Comparison of ENCODE assay signal across 10 cellular contexts in genomic region chr7:107856806-107857540, GRCh38. TPM values are rescaled to one million over a fixed set of nuclear protein-coding genes. Genes with fewer than 3 reads are reported as not detected.
DNase-seq lines count a peak whose midpoint lies in the region; ATAC-seq and TF ChIP-seq lines count a peak whose summit lies in the region.
"Had no signal": no experiment of that assay in that cellular context is flagged by ENCODE, and none has a peak within 500 bp of the region (broad histone marks: within the 10 kb centered on the region; RNA-seq: fewer than 3 reads in every experiment).

No MANE protein-coding gene starts in this region.

- H3K27ac ChIP-seq in vagina, result no peak overlapping the region

- H3K27ac Mint-ChIP-seq in activated naive CD4-positive, alpha-beta T cell treated with anti-CD3 and anti-CD28 coated beads, Interleukin-2, amount 50 U/mL, for 72 hours, result peak overlapping the region; percentile 30 to 38

- no peaks in the 10 kb centered on the region for H3K36me3 ChIP-seq in vagina

- peak; percentile 14 for DNase-seq in activated CD4-positive, alpha-beta T cell treated with anti-CD3 and anti-CD28 coated beads for 48 hours
- no peak for DNase-seq in activated CD4-positive, alpha-beta T cell treated with anti-CD3 and anti-CD28 coated beads for 1 hour
- peak; percentile 11 for DNase-seq in Jurkat, Clone E6-1 (ENCODE audit: low read depth, low spot score)
- DNase-seq in activated naive CD4-positive, alpha-beta T cell treated with anti-CD3 and anti-CD28 coated beads, Interleukin-2, amount 50 U/mL, for 72 hours (ENCODE audit: low spot score in 2 of 2), result peak in 1 of 2 donors; percentile 19
- DNase-seq in renal cortical epithelial cell (ENCODE audit: low read depth), result peak; percentile 35
- DNase-seq in iPS-NIHi11 (ENCODE audit: low spot score), result no peak
- DNase-seq in vagina (ENCODE audit: extremely low spot score in 2 of 2), result no peak
- DNase-seq: right cardiac atrium had no signal

- H3K27me3 ChIP-seq in vagina, result no peaks in the 10 kb centered on the region

- no peak overlapping the region for H3K4me3 ChIP-seq in Jurkat, Clone E6-1 (ENCODE audit: low read length)
- H3K4me3 ChIP-seq in vagina, result no peak overlapping the region

- peak; percentile 73 to 87 for ATAC-seq in activated naive CD4-positive, alpha-beta T cell treated with anti-CD3 and anti-CD28 coated beads, Interleukin-2, amount 50 U/mL, for 72 hours
- no peak for ATAC-seq in HG02610 (IDR thresholded peaks at IDR 0.05; ENCODE audit: unreplicated experiment)
- ATAC-seq: right cardiac atrium had no signal

- no peak for TF ChIP-seq CTCF in vagina (IDR thresholded peaks at IDR 0.05)

- H3K4me1 ChIP-seq in vagina, result peaks cover 16% of the 10 kb centered on the region

- H3K36me3 Mint-ChIP-seq in activated naive CD4-positive, alpha-beta T cell treated with anti-CD3 and anti-CD28 coated beads, Interleukin-2, amount 50 U/mL, for 72 hours, result no peaks in the 10 kb centered on the region

- peaks cover 0 to 2% of the 10 kb centered on the region in 2 donors for H3K9me3 Mint-ChIP-seq in activated naive CD4-positive, alpha-beta T cell treated with anti-CD3 and anti-CD28 coated beads, Interleukin-2, amount 50 U/mL, for 72 hours

- no peak for TF ChIP-seq POLR2A in vagina (IDR thresholded peaks at IDR 0.05)

- H3K9me3 ChIP-seq in vagina, result no peaks in the 10 kb centered on the region

- intact Hi-C loops in vagina (cut with DNase I), result no loop called here

RNA-seq across cellular contexts. Expression of gene DLD, which starts 34.0 kb away (rescaled TPM):
- 120 TPM for polyA plus RNA-seq in Jurkat, Clone E6-1 (2012; ENCODE audit: insufficient read depth, insufficient read length)
- total RNA-seq in activated naive CD4-positive, alpha-beta T cell treated with anti-CD3 and anti-CD28 coated beads, Interleukin-2, amount 50 U/mL, for 72 hours, result 10 to 100 TPM; 82.8 to 96.5 TPM
- total RNA-seq in renal cortical epithelial cell (88.6 and 155 TPM in 2 replicates), vagina (67.8 TPM)

RNA-seq across cellular contexts. Expression of gene SLC26A3, which starts 54.0 kb away (rescaled TPM):
- polyA plus RNA-seq in Jurkat, Clone E6-1 (2012; ENCODE audit: insufficient read depth, insufficient read length), result not detected
- total RNA-seq in activated naive CD4-positive, alpha-beta T cell treated with anti-CD3 and anti-CD28 coated beads, Interleukin-2, amount 50 U/mL, for 72 hours, result not detected
- total RNA-seq in renal cortical epithelial cell, result not detected in 2 replicates
- not detected for total RNA-seq in vagina
- total RNA-seq: right cardiac atrium had no signal
- polyA plus RNA-seq: keratinocyte had no signal

Comparison
In these comparisons a context has a peak if more than half of its experiments do, and no peak if none do; other contexts are left out.
1. DNase-seq: peak in activated CD4-positive, alpha-beta T cell treated with anti-CD3 and anti-CD28 coated beads for 48 hours (single experiment), Jurkat, Clone E6-1 (single experiment) and renal cortical epithelial cell (single experiment); none in activated CD4-positive, alpha-beta T cell treated with anti-CD3 and anti-CD28 coated beads for 1 hour (single experiment), iPS-NIHi11 (single experiment) and vagina (0 of 2).